ENCODE assay signal across 15 cellular contexts in the genomic region with DNA sequence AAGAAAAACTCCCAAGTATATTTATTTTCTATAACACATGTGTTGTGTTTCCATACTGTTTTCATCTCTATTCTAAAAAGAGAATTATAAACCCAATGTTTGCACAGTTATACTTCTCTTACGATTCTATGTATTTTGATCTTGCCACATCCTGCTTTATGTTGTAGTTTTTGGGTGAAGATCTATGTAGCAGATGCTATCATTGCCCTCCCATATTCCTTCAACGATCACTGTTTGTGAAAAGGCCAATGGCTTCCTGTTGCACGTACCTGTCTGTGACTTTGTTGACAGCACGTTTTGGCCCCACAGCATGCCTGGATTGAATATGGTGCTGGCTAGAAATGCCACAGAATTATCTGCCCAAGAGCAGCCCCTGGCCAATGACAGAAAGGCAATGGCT.
A peak's percentile ranks its signal among the peaks of the same experiment; 100 is the strongest.
DNase-seq lines count a peak whose midpoint lies in the region; ATAC-seq lines count a peak whose summit lies in the region.
"Had no signal": no experiment of that assay in that cellular context is flagged by ENCODE, and none has a peak within 500 bp of the region (broad histone marks: within the 10 kb centered on the region; RNA-seq: fewer than 3 reads in every experiment).

No MANE protein-coding gene starts in this region.

- H3K4me1 Mint-ChIP-seq in activated naive CD4-positive, alpha-beta T cell treated with anti-CD3 and anti-CD28 coated beads, Interleukin-2, amount 10 ng/mL, durations not matched to agents 7 days and 5 days, result peaks cover 50% of the 10 kb centered on the region
- H3K4me1 Mint-ChIP-seq in T-helper 2 cell treated with Interferon-gamma antibody and Interleukin-4, amounts not matched to agents 5 μg/mL and 100 μg/mL, for 36 hours (ENCODE audit: low read depth), result peaks cover 62% of the 10 kb centered on the region

- H3K4me3 ChIP-seq in Jurkat, Clone E6-1 (ENCODE audit: low read length), result no peak overlapping the region
- no peak overlapping the region for H3K4me3 ChIP-seq in thymus (ENCODE audit: low read length)
- H3K4me3 ChIP-seq: HAP-1 had no signal

- no peaks in the 10 kb centered on the region for H3K27me3 Mint-ChIP-seq in activated naive CD4-positive, alpha-beta T cell treated with anti-CD3 and anti-CD28 coated beads, Interleukin-2, amount 10 ng/mL, durations not matched to agents 7 days and 5 days
- no peaks in the 10 kb centered on the region for H3K27me3 Mint-ChIP-seq in T-helper 2 cell treated with Interferon-gamma antibody and Interleukin-4, amounts not matched to agents 5 μg/mL and 100 μg/mL, for 36 hours (ENCODE audit: low read depth)
- H3K27me3 Mint-ChIP-seq: CD4-positive, CD25-positive, alpha-beta regulatory T cell; CD8-positive, alpha-beta memory T cell had no signal

- H3K36me3 Mint-ChIP-seq in activated naive CD4-positive, alpha-beta T cell treated with anti-CD3 and anti-CD28 coated beads, Interleukin-2, amount 10 ng/mL, durations not matched to agents 7 days and 5 days, result peaks cover 25% of the 10 kb centered on the region
- H3K36me3 Mint-ChIP-seq in T-helper 2 cell treated with Interferon-gamma antibody and Interleukin-4, amounts not matched to agents 5 μg/mL and 100 μg/mL, for 36 hours (ENCODE audit: low read depth), result peaks cover 15% of the 10 kb centered on the region

- peak overlapping the region; percentile 2 for H3K4me3 Mint-ChIP-seq in activated naive CD4-positive, alpha-beta T cell treated with anti-CD3 and anti-CD28 coated beads, Interleukin-2, amount 10 ng/mL, durations not matched to agents 7 days and 5 days
- H3K4me3 Mint-ChIP-seq in T-helper 2 cell treated with Interferon-gamma antibody and Interleukin-4, amounts not matched to agents 5 μg/mL and 100 μg/mL, for 36 hours, result peak overlapping the region; percentile 67
- H3K4me3 Mint-ChIP-seq: CD4-positive, CD25-positive, alpha-beta regulatory T cell; CD8-positive, alpha-beta memory T cell had no signal

- H3K9me3 Mint-ChIP-seq in activated naive CD4-positive, alpha-beta T cell treated with anti-CD3 and anti-CD28 coated beads, Interleukin-2, amount 10 ng/mL, durations not matched to agents 7 days and 5 days, result peaks cover 3% of the 10 kb centered on the region
- H3K9me3 Mint-ChIP-seq in T-helper 2 cell treated with Interferon-gamma antibody and Interleukin-4, amounts not matched to agents 5 μg/mL and 100 μg/mL, for 36 hours, result peaks cover 10% of the 10 kb centered on the region
- H3K9me3 Mint-ChIP-seq: CD8-positive, alpha-beta memory T cell had no signal

- H3K27me3 ChIP-seq in thymus (ENCODE audit: control insufficient read depth, insufficient read depth), result no peaks in the 10 kb centered on the region
- H3K27me3 ChIP-seq: BE2C had no signal

- H3K4me1 ChIP-seq in thymus (ENCODE audit: control insufficient read depth, insufficient read depth, low read length), result peaks cover 17% of the 10 kb centered on the region

- no peak for DNase-seq in activated naive CD4-positive, alpha-beta T cell treated with anti-CD3 and anti-CD28 coated beads, Interleukin-2, amount 10 ng/mL, durations not matched to agents 7 days and 5 days
- DNase-seq in activated naive CD4-positive, alpha-beta T cell treated with Interleukin-2 at 50 U/mL for 16 hours, result no peak
- DNase-seq in Jurkat, Clone E6-1 (ENCODE audit: low read depth, low spot score), result peak; percentile 75
- DNase-seq in T-helper 2 cell treated with Interferon-gamma antibody and Interleukin-4, amounts not matched to agents 5 μg/mL and 100 μg/mL, for 36 hours (ENCODE audit: low spot score), result no peak
- DNase-seq in NK-92 (lab: John Stamatoyannopoulos, UW; ENCODE audit: unreplicated experiment), result no peak
- DNase-seq: ACHN; BE2C; C1 segment of cervical spinal cord; CD8-positive, alpha-beta memory T cell; COR-L47; GDM1 had no signal

- peak overlapping the region; percentile 90 for H3K27ac Mint-ChIP-seq in activated naive CD4-positive, alpha-beta T cell treated with anti-CD3 and anti-CD28 coated beads, Interleukin-2, amount 10 ng/mL, durations not matched to agents 7 days and 5 days
- peak overlapping the region; percentile 73 for H3K27ac Mint-ChIP-seq in T-helper 2 cell treated with Interferon-gamma antibody and Interleukin-4, amounts not matched to agents 5 μg/mL and 100 μg/mL, for 36 hours
- H3K27ac Mint-ChIP-seq: CD8-positive, alpha-beta memory T cell had no signal

- CTCF ChIA-PET in activated naive CD4-positive, alpha-beta T cell treated with anti-CD3 and anti-CD28 coated beads, Interleukin-2, amount 10 ng/mL, durations not matched to agents 7 days and 5 days (lab: Charles Lee), result no interaction called here

- no peak for ATAC-seq in GM18867 (IDR thresholded peaks at IDR 0.05; ENCODE audit: unreplicated experiment)

- WGBS in thymus, result 8% methylated on average over 4 of the region's 4 CpGs

- H3K9me3 ChIP-seq in thymus (ENCODE audit: control insufficient read depth), result no peaks in the 10 kb centered on the region
- H3K9me3 ChIP-seq: BE2C, HAP-1 had no signal

- H3K27ac ChIP-seq in thymus (ENCODE audit: low read depth), result peak overlapping the region; percentile 91

- no peaks in the 10 kb centered on the region for H3K36me3 ChIP-seq in thymus (ENCODE audit: control insufficient read depth, insufficient read depth)
- H3K36me3 ChIP-seq: BE2C, HAP-1 had no signal
